15 cellular contexts compared by ENCODE assay signal in the genomic region with DNA sequence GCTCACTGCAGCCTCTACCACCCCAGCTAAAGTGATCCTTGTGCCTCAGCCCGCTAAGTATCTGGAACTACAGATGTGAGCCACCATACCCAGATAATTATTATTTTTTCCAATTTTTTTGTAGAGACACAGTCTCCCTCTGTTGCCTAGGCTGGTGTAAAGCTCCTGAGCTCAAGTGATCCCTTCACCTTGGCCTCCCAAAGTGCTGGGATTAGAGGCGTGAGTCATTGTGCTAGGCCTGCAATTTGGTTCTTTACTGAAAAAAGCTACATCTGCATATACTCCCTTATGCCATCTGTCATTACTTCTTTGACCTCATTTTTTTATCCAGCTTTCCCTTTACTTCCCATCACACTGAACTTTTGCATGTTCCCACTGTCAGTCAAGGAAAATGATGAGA.
DNase-seq lines count a peak whose midpoint lies in the region; TF ChIP-seq lines count a peak whose summit lies in the region.
"Had no signal": no experiment of that assay in that cellular context is flagged by ENCODE, and none has a peak within 500 bp of the region (broad histone marks: within the 10 kb centered on the region; RNA-seq: fewer than 3 reads in every experiment).

No MANE protein-coding gene starts in this region.

- intact Hi-C loops in uterus (cut with DNase I; ENCODE audit: low total_unique reads): no loop called here

- H3K4me1 ChIP-seq in uterus: no peaks in the 10 kb centered on the region
- H3K4me1 ChIP-seq: Caco-2 had no signal

- H3K4me3 ChIP-seq in uterus: no peak overlapping the region

- no peak for TF ChIP-seq CTCF in uterus (IDR thresholded peaks at IDR 0.05)

- H3K9me3 ChIP-seq in uterus: no peaks in the 10 kb centered on the region
- H3K9me3 ChIP-seq: Caco-2 had no signal

- H3K27ac ChIP-seq in uterus: no peak overlapping the region

- H3K36me3 ChIP-seq in uterus: no peaks in the 10 kb centered on the region

- TF ChIP-seq POLR2A in uterus (IDR thresholded peaks at IDR 0.05): no peak

- DNase-seq in ELR (ENCODE audit: low read depth): peak; percentile 36
- DNase-seq in NCI-H1694 treated with DMSO at 0.1 percent for 48 hours (lab: John Stamatoyannopoulos, UW): peak; percentile 32
- peak; percentile 8 for DNase-seq in NCI-H82 treated with DMSO at 0.1 percent for 48 hours (lab: John Stamatoyannopoulos, UW; ENCODE audit: unreplicated experiment)
- DNase-seq in islet precursor cell: peak; percentile 52
- DNase-seq in NCI-H1048 (lab: John Stamatoyannopoulos, UW): no peak
- no peak for DNase-seq in Ammon's horn (ENCODE audit: low spot score)
- no peak for DNase-seq in uterus
- DNase-seq: Caco-2; CD4-positive, alpha-beta T cell; NCI-H1105; NCI-H2107; NCI-H774; RPMI8226; SHP77 treated with DMSO at 0.1 percent for 48 hours; T-cell had no signal

- H3K27me3 ChIP-seq in uterus: no peaks in the 10 kb centered on the region

Comparison
In these comparisons a context has a peak if more than half of its experiments do, and no peak if none do; other contexts are left out.
1. DNase-seq: peak in ELR (single experiment), NCI-H1694 treated with DMSO at 0.1 percent for 48 hours (single experiment), NCI-H82 treated with DMSO at 0.1 percent for 48 hours (single experiment) and islet precursor cell (single experiment); none in NCI-H1048 (single experiment), Ammon's horn (single experiment) and uterus (0 of 2).